8 cellular contexts compared by ENCODE assay signal in genomic region chr4:38318737-38319455, GRCh38.
DNase-seq lines count a peak whose midpoint lies in the region; ATAC-seq and TF ChIP-seq lines count a peak whose summit lies in the region.

No MANE protein-coding gene starts in this region.

- 1 to 2% methylated on average over 22 of the region's 22 CpGs for WGBS in lower leg skin, 2 donors

- peak; percentile 67 for DNase-seq in NCI-H526 treated with DMSO at 0.1 percent for 48 hours (lab: John Stamatoyannopoulos, UW)
- DNase-seq in activated CD4-positive, alpha-beta T cell treated with anti-CD3 and anti-CD28 coated beads, Interleukin-2, amount 50 U/mL, for 48 hours = peak; percentile 71 to 79
- DNase-seq in lower leg skin (ENCODE audit: low spot score in 2 of 2) = peak; percentile 92 to 97
- DNase-seq in stimulated activated CD4-positive, alpha-beta T cell treated with anti-CD3 and anti-CD28 coated beads, Interleukin-4, amount 100 ng/mL, for 24 hours = peak; percentile 71

- ATAC-seq in GM19351 (IDR thresholded peaks at IDR 0.05; ENCODE audit: unreplicated experiment) = peak; percentile 85
- ATAC-seq in HG03460 (IDR thresholded peaks at IDR 0.05; ENCODE audit: unreplicated experiment) = peak; percentile 88

- H3K27me3 ChIP-seq in duodenal mucosa (ENCODE audit: control insufficient read depth in 1 of 2, insufficient read depth in 2 of 2, low read length in 2 of 2) = no peaks in the 10 kb centered on the region

- peaks cover 28 to 34% of the 10 kb centered on the region in 2 donors for H3K4me1 ChIP-seq in duodenal mucosa (ENCODE audit: control insufficient read depth in 1 of 2, insufficient read depth in 2 of 2, low read length in 2 of 2)

- TF ChIP-seq CTCF in C4-2B (conservative IDR thresholded peaks at IDR 0.05) (no peak), lower leg skin (IDR thresholded peaks at IDR 0.05) (no peak)

- no peaks in the 10 kb centered on the region for H3K9me3 ChIP-seq in duodenal mucosa (ENCODE audit: control insufficient read depth in 1 of 2, low read length in 2 of 2)

- no peaks in the 10 kb centered on the region for H3K36me3 ChIP-seq in duodenal mucosa (ENCODE audit: control insufficient read depth in 1 of 2, insufficient read depth in 2 of 2, low read length in 2 of 2)

- H3K4me3 ChIP-seq in duodenal mucosa (ENCODE audit: low read depth in 1 of 2, low read length in 2 of 2) = peak overlapping the region; percentile 48 to 67
- no peak overlapping the region for H3K4me3 ChIP-seq in lower leg skin (ENCODE audit: low read depth, poor library complexity, severe bottlenecking)

- intact Hi-C loops in lower leg skin (cut with DNase I; ENCODE audit: low total_unique reads) = loop anchor here (5.0 kb wide), 1 partner anchor 358 kb away; no protein-coding TSS in a partner anchor

- H3K9ac ChIP-seq in duodenal mucosa (ENCODE audit: low read depth in 1 of 2, low read length in 2 of 2) = peak overlapping the region; percentile 60 to 71

- no peak for TF ChIP-seq POLR2A in lower leg skin (IDR thresholded peaks at IDR 0.05)

- H3K27ac ChIP-seq in C4-2B = peak overlapping the region; percentile 60
- peak overlapping the region; percentile 81 for H3K27ac ChIP-seq in duodenal mucosa (ENCODE audit: low read depth, low read length)
